In genomic region chr15:65259367-65259781, GRCh38 we compare ENCODE assay signal across 22 cellular contexts. TPM values are rescaled to one million over a fixed set of nuclear protein-coding genes. Genes with fewer than 3 reads are reported as not detected.
DNase-seq lines count a peak whose midpoint lies in the region; ATAC-seq and TF ChIP-seq lines count a peak whose summit lies in the region.
"Had no signal": no experiment of that assay in that cellular context is flagged by ENCODE, and none has a peak within 500 bp of the region (broad histone marks: within the 10 kb centered on the region; RNA-seq: fewer than 3 reads in every experiment).

No MANE protein-coding gene starts in this region.

- no peaks in the 10 kb centered on the region for H3K27me3 Mint-ChIP-seq in activated CD4-positive, alpha-beta T cell treated with anti-CD3 and anti-CD28 coated beads for 36 hours
- H3K27me3 Mint-ChIP-seq: activated CD8-positive, alpha-beta T cell treated with anti-CD3 and anti-CD28 coated beads for 36 hours; activated naive CD8-positive, alpha-beta T cell treated with anti-CD3 and anti-CD28 coated beads, Interleukin-2, amount 50 U/mL, for 24 hours; stimulated activated naive B cell treated with anti-CD40 and anti-IgM and Interleukin-4, amounts not matched to agents 10 μg/mL and 1 μg/mL and 100 μg/mL, for 72 hours had no signal

- H3K27ac ChIP-seq in gastroesophageal sphincter (peak overlapping the region; percentile 54 to 90 (median 87)), stomach (peak overlapping the region; percentile 16 to 85 (median 81))
- H3K27ac ChIP-seq: WERI-Rb-1 had no signal

- POLR2A ChIA-PET in activated CD4-positive, alpha-beta T cell treated with anti-CD3 and anti-CD28 coated beads for 36 hours (lab: Charles Lee) = no interaction called here

- no peak overlapping the region for H3K4me3 Mint-ChIP-seq in activated CD4-positive, alpha-beta T cell treated with anti-CD3 and anti-CD28 coated beads for 36 hours
- H3K4me3 Mint-ChIP-seq: activated CD8-positive, alpha-beta T cell treated with anti-CD3 and anti-CD28 coated beads for 36 hours; activated naive CD8-positive, alpha-beta T cell treated with anti-CD3 and anti-CD28 coated beads, Interleukin-2, amount 50 U/mL, for 24 hours; stimulated activated naive B cell treated with anti-CD40 and anti-IgM and Interleukin-4, amounts not matched to agents 10 μg/mL and 1 μg/mL and 100 μg/mL, for 72 hours had no signal

- DNase-seq in GM04503 (ENCODE audit: low read depth) (peak; percentile 79), middle frontal gyrus (ENCODE audit: extremely low spot score, low spot score) (peak; percentile 8), stomach (no peak), HUDEP-2 (lab: John Stamatoyannopoulos, UW; ENCODE audit: unreplicated experiment in 76 of 76) (no peak), posterior vena cava (ENCODE audit: low spot score) (no peak), ecto neural progenitor cell (ENCODE audit: low spot score) (no peak)
- no peak for DNase-seq in activated CD4-positive, alpha-beta T cell treated with anti-CD3 and anti-CD28 coated beads for 36 hours
- DNase-seq: ACHN; activated CD8-positive, alpha-beta T cell treated with anti-CD3 and anti-CD28 coated beads for 36 hours; activated naive CD8-positive, alpha-beta T cell treated with anti-CD3 and anti-CD28 coated beads, Interleukin-2, amount 50 U/mL, for 24 hours; Caco-2; foreskin melanocyte; HCEC 1CT; midbrain; NCI-H1436 treated with DMSO at 0.1 percent for 48 hours; NCI-H345; stimulated activated naive B cell treated with anti-CD40 and anti-IgM and Interleukin-4, amounts not matched to agents 10 μg/mL and 1 μg/mL and 100 μg/mL, for 72 hours had no signal

- H3K9me3 ChIP-seq in gastroesophageal sphincter (no peaks in the 10 kb centered on the region), stomach (no peaks in the 10 kb centered on the region)
- H3K9me3 ChIP-seq: Caco-2 had no signal

- no peak overlapping the region for H3K4me3 ChIP-seq in gastroesophageal sphincter
- no peak overlapping the region for H3K4me3 ChIP-seq in stomach

- peak; percentile 87 for ATAC-seq in gastroesophageal sphincter
- ATAC-seq in activated CD4-positive, alpha-beta T cell treated with anti-CD3 and anti-CD28 coated beads for 36 hours = no peak
- ATAC-seq: activated CD8-positive, alpha-beta T cell treated with anti-CD3 and anti-CD28 coated beads for 36 hours; activated naive CD8-positive, alpha-beta T cell treated with anti-CD3 and anti-CD28 coated beads, Interleukin-2, amount 50 U/mL, for 24 hours; stimulated activated naive B cell treated with anti-CD40 and anti-IgM and Interleukin-4, amounts not matched to agents 10 μg/mL and 1 μg/mL and 100 μg/mL, for 72 hours had no signal

- TF ChIP-seq EP300 in gastroesophageal sphincter (IDR thresholded peaks at IDR 0.05) = no peak
- no peak for TF ChIP-seq EP300 in stomach (IDR thresholded peaks at IDR 0.05)

- TF ChIP-seq CTCF in gastroesophageal sphincter (IDR thresholded peaks at IDR 0.05) (no peak), stomach (IDR thresholded peaks at IDR 0.05) (no peak)

- H3K36me3 Mint-ChIP-seq in activated CD4-positive, alpha-beta T cell treated with anti-CD3 and anti-CD28 coated beads for 36 hours (ENCODE audit: low read depth) = peaks cover 38% of the 10 kb centered on the region

- 26 to 35% methylated on average over 7 of the region's 7 CpGs for WGBS in gastroesophageal sphincter (ENCODE audit: low coverage in 1 of 2), 2 donors
- 47 to 83% (median 73%) methylated on average over 7 of the region's 7 CpGs for WGBS in stomach, 5 donors

- peaks cover 7 to 62% (median 31%) of the 10 kb centered on the region in 3 donors for H3K4me1 ChIP-seq in gastroesophageal sphincter
- H3K4me1 ChIP-seq in stomach = peaks cover 11 to 78% (median 33%) of the 10 kb centered on the region in 4 donors
- H3K4me1 ChIP-seq: Caco-2 had no signal

- no peaks in the 10 kb centered on the region for H3K9me3 Mint-ChIP-seq in activated CD4-positive, alpha-beta T cell treated with anti-CD3 and anti-CD28 coated beads for 36 hours (ENCODE audit: low read depth)
- H3K9me3 Mint-ChIP-seq: activated CD8-positive, alpha-beta T cell treated with anti-CD3 and anti-CD28 coated beads for 36 hours; activated naive CD8-positive, alpha-beta T cell treated with anti-CD3 and anti-CD28 coated beads, Interleukin-2, amount 50 U/mL, for 24 hours; stimulated activated naive B cell treated with anti-CD40 and anti-IgM and Interleukin-4, amounts not matched to agents 10 μg/mL and 1 μg/mL and 100 μg/mL, for 72 hours had no signal

- intact Hi-C loops in stomach (cut with DNase I; ENCODE audit: low total_unique reads) (no loop called here), posterior vena cava (cut with DNase I) (no loop called here)
- intact Hi-C loops in activated CD4-positive, alpha-beta T cell treated with anti-CD3 and anti-CD28 coated beads for 36 hours (cut with DNase I, micrococcal nuclease) = no loop called here

- H3K36me3 ChIP-seq in gastroesophageal sphincter (peaks cover 0 to 47% of the 10 kb centered on the region in 2 donors), stomach (peaks cover 7 to 53% (median 46%) of the 10 kb centered on the region in 4 donors)

- no peaks in the 10 kb centered on the region for H3K4me1 Mint-ChIP-seq in activated CD4-positive, alpha-beta T cell treated with anti-CD3 and anti-CD28 coated beads for 36 hours
- H3K4me1 Mint-ChIP-seq: activated naive CD8-positive, alpha-beta T cell treated with anti-CD3 and anti-CD28 coated beads, Interleukin-2, amount 50 U/mL, for 24 hours; stimulated activated naive B cell treated with anti-CD40 and anti-IgM and Interleukin-4, amounts not matched to agents 10 μg/mL and 1 μg/mL and 100 μg/mL, for 72 hours had no signal

- no peak for TF ChIP-seq POLR2A in gastroesophageal sphincter (IDR thresholded peaks at IDR 0.05)
- no peak for TF ChIP-seq POLR2A in stomach (IDR thresholded peaks at IDR 0.05)

- CTCF ChIA-PET in activated CD4-positive, alpha-beta T cell treated with anti-CD3 and anti-CD28 coated beads for 36 hours (lab: Charles Lee) = interaction anchor here (1.1 kb wide), 1 partner anchor 56 kb away, joined by 3 read pairs; no protein-coding TSS in a partner anchor

- no peak overlapping the region for H3K27ac Mint-ChIP-seq in activated CD4-positive, alpha-beta T cell treated with anti-CD3 and anti-CD28 coated beads for 36 hours
- H3K27ac Mint-ChIP-seq: activated CD8-positive, alpha-beta T cell treated with anti-CD3 and anti-CD28 coated beads for 36 hours; activated naive CD8-positive, alpha-beta T cell treated with anti-CD3 and anti-CD28 coated beads, Interleukin-2, amount 50 U/mL, for 24 hours; stimulated activated naive B cell treated with anti-CD40 and anti-IgM and Interleukin-4, amounts not matched to agents 10 μg/mL and 1 μg/mL and 100 μg/mL, for 72 hours had no signal

- H3K27me3 ChIP-seq in gastroesophageal sphincter (no peaks in the 10 kb centered on the region), stomach (no peaks in the 10 kb centered on the region)

RNA-seq across cellular contexts. Expression of gene PARP16, which starts 27.3 kb away (rescaled TPM):
- total RNA-seq in gastroesophageal sphincter (10 to 100 TPM; 10.1 to 21.7 (median 14.1) TPM), stomach (10 to 100 TPM in 2 of 5 donors, 1 to 10 TPM in 3; 2.6 to 17.5 (median 6.1) TPM), posterior vena cava (1 to 10 TPM; 7.4 TPM)
- 1 to 10 TPM; 5.3 to 8.6 (median 7.4) TPM for polyA plus RNA-seq in stomach
- 10 to 100 TPM; 17.9 to 20.1 TPM for total RNA-seq in activated CD4-positive, alpha-beta T cell treated with anti-CD3 and anti-CD28 coated beads for 36 hours

RNA-seq across cellular contexts. Expression of gene RNU5A-1, which starts 36.5 kb away (rescaled TPM):
- total RNA-seq in gastroesophageal sphincter (not detected), stomach (not detected), posterior vena cava (not detected)
- not detected for polyA plus RNA-seq in stomach
- total RNA-seq in activated CD4-positive, alpha-beta T cell treated with anti-CD3 and anti-CD28 coated beads for 36 hours = not detected
- total RNA-seq: activated CD8-positive, alpha-beta T cell treated with anti-CD3 and anti-CD28 coated beads for 36 hours; Caco-2; HT1080; osteocyte; T-helper 1 cell treated with Interleukin-12 subunit alpha and Interleukin-12 subunit beta and Interleukin-4 antibody, amounts not matched to agents 30 ng/mL and 1 ng/mL, for 36 hours had no signal

RNA-seq across cellular contexts. Expression of gene RNU5B-1, which starts 45.1 kb away (rescaled TPM):
- total RNA-seq in gastroesophageal sphincter (not detected), stomach (not detected), posterior vena cava (100 to 1,000 TPM in 1 of 2 donors, 10 to 100 TPM in 1; 95.0 to 102 TPM)
- not detected for polyA plus RNA-seq in stomach
- not detected for total RNA-seq in activated CD4-positive, alpha-beta T cell treated with anti-CD3 and anti-CD28 coated beads for 36 hours
- total RNA-seq: activated CD8-positive, alpha-beta T cell treated with anti-CD3 and anti-CD28 coated beads for 36 hours; Caco-2; HT1080; T-helper 1 cell treated with Interleukin-12 subunit alpha and Interleukin-12 subunit beta and Interleukin-4 antibody, amounts not matched to agents 30 ng/mL and 1 ng/mL, for 36 hours had no signal

RNA-seq across cellular contexts. Expression of gene CILP, which starts 48.1 kb away (rescaled TPM):
- 100 to 1,000 TPM in 1 of 4 donors, 10 to 100 TPM in 3; 43.7 to 114 (median 74.5) TPM for total RNA-seq in gastroesophageal sphincter
- total RNA-seq in stomach = 10 to 100 TPM in 3 of 5 donors, 1 to 10 TPM in 2; 1.8 to 28.7 (median 14.3) TPM
- 1 to 10 TPM in 2 of 3 donors, under 1 TPM in 1; 0.76 to 1.9 (median 1.8) TPM for polyA plus RNA-seq in stomach
- total RNA-seq in posterior vena cava = 10 to 100 TPM in 1 of 2 donors, 1 to 10 TPM in 1; 9.6 to 43.4 TPM
- total RNA-seq in activated CD4-positive, alpha-beta T cell treated with anti-CD3 and anti-CD28 coated beads for 36 hours = not detected
- total RNA-seq: activated CD8-positive, alpha-beta T cell treated with anti-CD3 and anti-CD28 coated beads for 36 hours; Caco-2; T-helper 1 cell treated with Interleukin-12 subunit alpha and Interleukin-12 subunit beta and Interleukin-4 antibody, amounts not matched to agents 30 ng/mL and 1 ng/mL, for 36 hours had no signal

Comparison
In these comparisons a context has a peak if more than half of its experiments do, and no peak if none do; other contexts are left out.
1. DNase-seq: peak in GM04503 (single experiment) and middle frontal gyrus (single experiment); none in stomach (single experiment), HUDEP-2 (0 of 76), posterior vena cava (single experiment), activated CD4-positive, alpha-beta T cell treated with anti-CD3 and anti-CD28 coated beads for 36 hours (single experiment) and ecto neural progenitor cell (single experiment).
2. RNA of gene RNU5B-1, which starts 45.1 kb away (total RNA-seq): 95.0 to 102 TPM in posterior vena cava; not detected in activated CD4-positive, alpha-beta T cell treated with anti-CD3 and anti-CD28 coated beads for 36 hours, not detected in gastroesophageal sphincter and not detected in stomach; every median in the first group is over 10 times any median in the second.